ENCODE assay signal across 27 cellular contexts in genomic region chr13:27296496-27296895, GRCh38.
"Had no signal": no experiment of that assay in that cellular context is flagged by ENCODE, and none has a peak within 500 bp of the region (broad histone marks: within the 10 kb centered on the region; RNA-seq: fewer than 3 reads in every experiment).

No MANE protein-coding gene starts in this region.

- H3K27ac ChIP-seq: colonic mucosa, right lobe of liver, uterus, VCaP had no signal

- H3K9me3 ChIP-seq: colonic mucosa, right lobe of liver, uterus had no signal

- H3K36me3 Mint-ChIP-seq: activated naive CD4-positive, alpha-beta T cell treated with anti-CD3 and anti-CD28 coated beads, Interleukin-2, amount 10 ng/mL, durations not matched to agents 7 days and 5 days; activated naive CD8-positive, alpha-beta T cell treated with anti-CD3 and anti-CD28 coated beads, Interleukin-2, amount 10 ng/mL, durations not matched to agents 7 days and 5 days; immature natural killer cell; memory B cell; naive thymus-derived CD4-positive, alpha-beta T cell; stimulated activated effector memory CD8-positive, alpha-beta T cell treated with anti-CD3 and anti-CD28 coated beads, Interleukin-12 subunit alpha, Interleukin-12 subunit beta, amount 100 ng/mL, for 72 hours; type B pancreatic cell had no signal

- H3K4me3 Mint-ChIP-seq: activated naive CD4-positive, alpha-beta T cell treated with anti-CD3 and anti-CD28 coated beads, Interleukin-2, amount 10 ng/mL, durations not matched to agents 7 days and 5 days; activated naive CD8-positive, alpha-beta T cell treated with anti-CD3 and anti-CD28 coated beads, Interleukin-2, amount 10 ng/mL, durations not matched to agents 7 days and 5 days; effector memory CD8-positive, alpha-beta T cell; immature natural killer cell; memory B cell; neural crest cell; stimulated activated effector memory CD8-positive, alpha-beta T cell treated with anti-CD3 and anti-CD28 coated beads, Interleukin-12 subunit alpha, Interleukin-12 subunit beta, amount 100 ng/mL, for 72 hours; stimulated activated naive CD8-positive, alpha-beta T cell treated with anti-CD3 and anti-CD28 coated beads, Interleukin-15, Interleukin-2, amounts not matched to agents 100 ng/mL and 50 ng/mL, for 24 hours; T-helper 2 cell treated with Interferon-gamma antibody and Interleukin-4, amounts not matched to agents 5 μg/mL and 100 μg/mL, for 36 hours; type B pancreatic cell had no signal

- ATAC-seq: activated CD4-positive, CD25-positive, alpha-beta regulatory T cell treated with anti-CD3 and anti-CD28 coated beads, Interleukin-2, amount 50 U/mL, for 24 hours; effector memory CD8-positive, alpha-beta T cell; left colon; naive thymus-derived CD4-positive, alpha-beta T cell; right lobe of liver had no signal

- H3K36me3 ChIP-seq: colonic mucosa, right lobe of liver, uterus had no signal

- DNase-seq: activated CD4-positive, alpha-beta T cell treated with anti-CD3 and anti-CD28 coated beads for 48 hours; activated CD4-positive, alpha-beta T cell treated with anti-CD3 and anti-CD28 coated beads, Interleukin-2, amount 50 U/mL, for 48 hours; activated CD8-positive, alpha-beta memory T cell treated with anti-CD3 and anti-CD28 coated beads for 24 hours; activated gamma-delta T cell; activated naive CD4-positive, alpha-beta T cell treated with anti-CD3 and anti-CD28 coated beads, Interleukin-2, amount 10 ng/mL, durations not matched to agents 7 days and 5 days; activated naive CD8-positive, alpha-beta T cell treated with anti-CD3 and anti-CD28 coated beads, Interleukin-2, amount 10 ng/mL, durations not matched to agents 7 days and 5 days; colonic mucosa; effector memory CD8-positive, alpha-beta T cell; erythroblast; head of caudate nucleus; immature natural killer cell; kidney; left colon; midbrain; naive thymus-derived CD4-positive, alpha-beta T cell; right lobe of liver; stimulated activated CD4-positive, alpha-beta T cell treated with anti-CD3 and anti-CD28 coated beads, Interleukin-4, amount 100 ng/mL, for 24 hours; T-helper 1 cell; uterus had no signal

- H3K27ac Mint-ChIP-seq: activated naive CD4-positive, alpha-beta T cell treated with anti-CD3 and anti-CD28 coated beads, Interleukin-2, amount 10 ng/mL, durations not matched to agents 7 days and 5 days; activated naive CD8-positive, alpha-beta T cell treated with anti-CD3 and anti-CD28 coated beads, Interleukin-2, amount 10 ng/mL, durations not matched to agents 7 days and 5 days; effector memory CD8-positive, alpha-beta T cell; immature natural killer cell; memory B cell; stimulated activated effector memory CD8-positive, alpha-beta T cell treated with anti-CD3 and anti-CD28 coated beads, Interleukin-12 subunit alpha, Interleukin-12 subunit beta, amount 100 ng/mL, for 72 hours; stimulated activated naive CD8-positive, alpha-beta T cell treated with anti-CD3 and anti-CD28 coated beads, Interleukin-15, Interleukin-2, amounts not matched to agents 100 ng/mL and 50 ng/mL, for 24 hours; T-helper 2 cell treated with Interferon-gamma antibody and Interleukin-4, amounts not matched to agents 5 μg/mL and 100 μg/mL, for 36 hours; type B pancreatic cell had no signal

- H3K4me1 ChIP-seq: colonic mucosa, right lobe of liver, uterus had no signal

- H3K27me3 Mint-ChIP-seq: stimulated activated naive CD8-positive, alpha-beta T cell treated with anti-CD3 and anti-CD28 coated beads, Interleukin-15, Interleukin-2, amounts not matched to agents 100 ng/mL and 50 ng/mL, for 24 hours had no signal

- H3K4me1 Mint-ChIP-seq: immature natural killer cell, neural crest cell had no signal

- H3K4me3 ChIP-seq: colonic mucosa, right lobe of liver, uterus had no signal

- H3K27me3 ChIP-seq: colonic mucosa, right lobe of liver, uterus had no signal

- H3K9me3 Mint-ChIP-seq: activated naive CD4-positive, alpha-beta T cell treated with anti-CD3 and anti-CD28 coated beads, Interleukin-2, amount 10 ng/mL, durations not matched to agents 7 days and 5 days; activated naive CD8-positive, alpha-beta T cell treated with anti-CD3 and anti-CD28 coated beads, Interleukin-2, amount 10 ng/mL, durations not matched to agents 7 days and 5 days; effector memory CD8-positive, alpha-beta T cell; immature natural killer cell; memory B cell; naive thymus-derived CD4-positive, alpha-beta T cell; neural crest cell; stimulated activated effector memory CD8-positive, alpha-beta T cell treated with anti-CD3 and anti-CD28 coated beads, Interleukin-12 subunit alpha, Interleukin-12 subunit beta, amount 100 ng/mL, for 72 hours; stimulated activated naive CD8-positive, alpha-beta T cell treated with anti-CD3 and anti-CD28 coated beads, Interleukin-15, Interleukin-2, amounts not matched to agents 100 ng/mL and 50 ng/mL, for 24 hours; T-helper 2 cell treated with Interferon-gamma antibody and Interleukin-4, amounts not matched to agents 5 μg/mL and 100 μg/mL, for 36 hours; type B pancreatic cell had no signal
